Comparison of ENCODE assay signal across 1 cellular context in genomic region chr6:20826378-20826777, GRCh38.
TF ChIP-seq lines count a peak whose summit lies in the region.

No MANE protein-coding gene starts in this region.

TF ChIP-seq in K562, 482 proteins besides CTCF, POLR2A, EP300 and RAD21 (continued from another document):
- TF ChIP-seq ARID3A (IDR thresholded peaks at IDR 0.05; ENCODE audit: borderline replicate concordance, low read depth, low read length) (no peak), ZNF121 (CRISPR knock-in tag; conservative IDR thresholded peaks at IDR 0.05) (no peak), ATF1 (CRISPR knock-in tag; IDR thresholded peaks at IDR 0.05) (no peak), ATF1 (tag; IDR thresholded peaks at IDR 0.05) (no peak), CBX1 (IDR thresholded peaks at IDR 0.05; ENCODE audit: low read depth) (no peak), CREB1 (IDR thresholded peaks at IDR 0.05) (no peak), CREB1 (CRISPR knock-in tag; IDR thresholded peaks at IDR 0.05) (no peak), NCOA2 (IDR thresholded peaks at IDR 0.05; ENCODE audit: partially characterized antibody in 2 of 2) (no peak), RBFOX2 (IDR thresholded peaks at IDR 0.05; ENCODE audit: low read depth, low read length) (no peak), CBFB (CRISPR knock-in tag; IDR thresholded peaks at IDR 0.05) (no peak), FOSL1 (tag; conservative IDR thresholded peaks at IDR 0.05) (peak; percentile 93), NFIX (CRISPR knock-in tag; IDR thresholded peaks at IDR 0.05; ENCODE audit: low read depth) (no peak), TCF7L2 (IDR thresholded peaks at IDR 0.05; ENCODE audit: low read depth, low read length) (no peak), POU5F1 (IDR thresholded peaks at IDR 0.05; ENCODE audit: borderline replicate concordance, low read depth, low read length, partially characterized antibody) (no peak), ZNF165 (CRISPR knock-in tag; IDR thresholded peaks at IDR 0.05; ENCODE audit: borderline replicate concordance) (no peak), SMAD2 (IDR thresholded peaks at IDR 0.05; ENCODE audit: low read depth, low read length) (no peak), HNRNPUL1 (IDR thresholded peaks at IDR 0.05; ENCODE audit: low read length) (no peak), HSF4 (CRISPR knock-in tag; IDR thresholded peaks at IDR 0.05; ENCODE audit: borderline replicate concordance) (no peak), EGR1 (conservative IDR thresholded peaks at IDR 0.05) (no peak), PML (IDR thresholded peaks at IDR 0.05; ENCODE audit: low read length) (no peak), HDAC6 (IDR thresholded peaks at IDR 0.05; ENCODE audit: low read depth, low read length) (no peak), ELF4 (CRISPR knock-in tag; IDR thresholded peaks at IDR 0.05) (no peak), HCFC1 (IDR thresholded peaks at IDR 0.05; ENCODE audit: low read depth, low read length) (no peak), FOXO4 (CRISPR knock-in tag; IDR thresholded peaks at IDR 0.05) (no peak)
- TF ChIP-seq, protein P1, sequence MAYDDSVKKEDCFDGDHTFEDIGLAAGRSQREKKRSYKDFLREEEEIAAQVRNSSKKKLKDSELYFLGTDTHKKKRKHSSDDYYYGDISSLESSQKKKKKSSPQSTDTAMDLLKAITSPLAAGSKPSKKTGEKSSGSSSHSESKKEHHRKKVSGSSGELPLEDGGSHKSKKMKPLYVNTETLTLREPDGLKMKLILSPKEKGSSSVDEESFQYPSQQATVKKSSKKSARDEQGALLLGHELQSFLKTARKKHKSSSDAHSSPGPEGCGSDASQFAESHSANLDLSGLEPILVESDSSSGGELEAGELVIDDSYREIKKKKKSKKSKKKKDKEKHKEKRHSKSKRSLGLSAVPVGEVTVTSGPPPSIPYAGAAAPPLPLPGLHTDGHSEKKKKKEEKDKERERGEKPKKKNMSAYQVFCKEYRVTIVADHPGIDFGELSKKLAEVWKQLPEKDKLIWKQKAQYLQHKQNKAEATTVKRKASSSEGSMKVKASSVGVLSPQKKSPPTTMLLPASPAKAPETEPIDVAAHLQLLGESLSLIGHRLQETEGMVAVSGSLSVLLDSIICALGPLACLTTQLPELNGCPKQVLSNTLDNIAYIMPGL (CRISPR knock-in tag; IDR thresholded peaks at IDR 0.05) = no peak
- TF ChIP-seq, protein P2, sequence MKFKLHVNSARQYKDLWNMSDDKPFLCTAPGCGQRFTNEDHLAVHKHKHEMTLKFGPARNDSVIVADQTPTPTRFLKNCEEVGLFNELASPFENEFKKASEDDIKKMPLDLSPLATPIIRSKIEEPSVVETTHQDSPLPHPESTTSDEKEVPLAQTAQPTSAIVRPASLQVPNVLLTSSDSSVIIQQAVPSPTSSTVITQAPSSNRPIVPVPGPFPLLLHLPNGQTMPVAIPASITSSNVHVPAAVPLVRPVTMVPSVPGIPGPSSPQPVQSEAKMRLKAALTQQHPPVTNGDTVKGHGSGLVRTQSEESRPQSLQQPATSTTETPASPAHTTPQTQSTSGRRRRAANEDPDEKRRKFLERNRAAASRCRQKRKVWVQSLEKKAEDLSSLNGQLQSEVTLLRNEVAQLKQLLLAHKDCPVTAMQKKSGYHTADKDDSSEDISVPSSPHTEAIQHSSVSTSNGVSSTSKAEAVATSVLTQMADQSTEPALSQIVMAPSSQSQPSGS (CRISPR knock-in tag; IDR thresholded peaks at IDR 0.05) = no peak
- TF ChIP-seq, protein P3, sequence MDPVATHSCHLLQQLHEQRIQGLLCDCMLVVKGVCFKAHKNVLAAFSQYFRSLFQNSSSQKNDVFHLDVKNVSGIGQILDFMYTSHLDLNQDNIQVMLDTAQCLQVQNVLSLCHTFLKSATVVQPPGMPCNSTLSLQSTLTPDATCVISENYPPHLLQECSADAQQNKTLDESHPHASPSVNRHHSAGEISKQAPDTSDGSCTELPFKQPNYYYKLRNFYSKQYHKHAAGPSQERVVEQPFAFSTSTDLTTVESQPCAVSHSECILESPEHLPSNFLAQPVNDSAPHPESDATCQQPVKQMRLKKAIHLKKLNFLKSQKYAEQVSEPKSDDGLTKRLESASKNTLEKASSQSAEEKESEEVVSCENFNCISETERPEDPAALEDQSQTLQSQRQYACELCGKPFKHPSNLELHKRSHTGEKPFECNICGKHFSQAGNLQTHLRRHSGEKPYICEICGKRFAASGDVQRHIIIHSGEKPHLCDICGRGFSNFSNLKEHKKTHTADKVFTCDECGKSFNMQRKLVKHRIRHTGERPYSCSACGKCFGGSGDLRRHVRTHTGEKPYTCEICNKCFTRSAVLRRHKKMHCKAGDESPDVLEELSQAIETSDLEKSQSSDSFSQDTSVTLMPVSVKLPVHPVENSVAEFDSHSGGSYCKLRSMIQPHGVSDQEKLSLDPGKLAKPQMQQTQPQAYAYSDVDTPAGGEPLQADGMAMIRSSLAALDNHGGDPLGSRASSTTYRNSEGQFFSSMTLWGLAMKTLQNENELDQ (CRISPR knock-in tag; IDR thresholded peaks at IDR 0.05; ENCODE audit: borderline replicate concordance) = no peak
